ENCODE assay signal across 8 cellular contexts in genomic region chr10:42552188-42553063, GRCh38.
DNase-seq lines count a peak whose midpoint lies in the region; ATAC-seq and TF ChIP-seq lines count a peak whose summit lies in the region.

No MANE protein-coding gene starts in this region.

- peak; percentile 87 to 94 (median 93) for DNase-seq in CD4-positive, alpha-beta T cell
- DNase-seq in HK-2 (ENCODE audit: unreplicated experiment), result peak; percentile 99
- DNase-seq in NCI-H82 treated with DMSO at 0.1 percent for 48 hours (lab: John Stamatoyannopoulos, UW; ENCODE audit: unreplicated experiment), result peak; percentile 89
- peak; percentile 96 for DNase-seq in activated CD4-positive, alpha-beta memory T cell treated with anti-CD3 and anti-CD28 coated beads, Interleukin-2, amount 10 ng/mL, durations not matched to agents 7 days and 5 days
- peak; percentile 96 to 98 (median 98) for DNase-seq in right lobe of liver
- DNase-seq in stimulated activated CD4-positive, alpha-beta T cell treated with anti-CD3 and anti-CD28 coated beads, Interleukin-4, amount 100 ng/mL, for 24 hours, result peak; percentile 96

- peak; percentile 95 for ATAC-seq in CD4-positive, alpha-beta T cell (ENCODE audit: poor library complexity)
- peak; percentile 92 for ATAC-seq in GM19455 (IDR thresholded peaks at IDR 0.05; ENCODE audit: unreplicated experiment)
- peak; percentile 99 for ATAC-seq in right lobe of liver

- no peaks in the 10 kb centered on the region for H3K27me3 ChIP-seq in CD4-positive, alpha-beta T cell (ENCODE audit: control insufficient read depth, insufficient read depth, low read length)
- no peaks in the 10 kb centered on the region for H3K27me3 ChIP-seq in duodenal mucosa (ENCODE audit: control insufficient read depth in 1 of 2, insufficient read depth in 2 of 2, low read length in 2 of 2)
- no peaks in the 10 kb centered on the region for H3K27me3 ChIP-seq in right lobe of liver

- POLR2A ChIA-PET in CD4-positive, alpha-beta T cell (lab: Charles Lee), result interaction anchor here (0.6 to 2.6 kb wide), 2 partner anchors 86 to 932 kb away, joined by 3 to 8 read pairs; no protein-coding TSS in a partner anchor
- POLR2A ChIA-PET in activated CD4-positive, alpha-beta memory T cell treated with anti-CD3 and anti-CD28 coated beads, Interleukin-2, amount 10 ng/mL, durations not matched to agents 7 days and 5 days (lab: Charles Lee), result interaction anchor here (0.8 to 1.5 kb wide), 2 partner anchors 86 to 230 kb away, joined by 3 to 12 read pairs; partner anchors contain the start of genes BMS1 and ZNF33B

- H3K9me3 ChIP-seq in CD4-positive, alpha-beta T cell (ENCODE audit: control insufficient read depth, low read length), result no peaks in the 10 kb centered on the region
- no peaks in the 10 kb centered on the region for H3K9me3 ChIP-seq in duodenal mucosa (ENCODE audit: control insufficient read depth in 1 of 2, low read length in 2 of 2)
- no peaks in the 10 kb centered on the region for H3K9me3 ChIP-seq in right lobe of liver

- H3K4me3 ChIP-seq in duodenal mucosa (ENCODE audit: low read depth in 1 of 2, low read length in 2 of 2), result peak overlapping the region; percentile 96 to 97
- H3K4me3 ChIP-seq in right lobe of liver, result peak overlapping the region; percentile 69 to 81 (median 76)

- peak overlapping the region; percentile 75 for H3K27ac ChIP-seq in CD4-positive, alpha-beta T cell (ENCODE audit: low read depth, low read length)
- H3K27ac ChIP-seq in duodenal mucosa (ENCODE audit: low read depth, low read length), result no peak overlapping the region
- peak overlapping the region in 1 of 3 donors; percentile 48 for H3K27ac ChIP-seq in right lobe of liver

- peak; percentile 69 for TF ChIP-seq POLR2A in right lobe of liver (IDR thresholded peaks at IDR 0.05)

- H3K36me3 Mint-ChIP-seq in CD4-positive, alpha-beta T cell (ENCODE audit: low read depth), result peaks cover 49% of the 10 kb centered on the region
- H3K36me3 Mint-ChIP-seq in activated CD4-positive, alpha-beta memory T cell treated with anti-CD3 and anti-CD28 coated beads, Interleukin-2, amount 10 ng/mL, durations not matched to agents 7 days and 5 days (ENCODE audit: low read depth), result peaks cover 39% of the 10 kb centered on the region

- intact Hi-C loops in CD4-positive, alpha-beta T cell (cut with DNase I, micrococcal nuclease), result loop anchor here (2.0 to 10.0 kb wide), 7 partner anchors 84 to 1095 kb away; partner anchors contain the start of genes CSGALNACT2 (in 2 of the 2), ZNF239 (in 1 of the 2), ZNF32 (in 1 of the 2) and ZNF33B (in 1 of the 2)
- intact Hi-C loops in right lobe of liver (cut with DNase I), result loop anchor here in 1 of 2 donors (10.0 kb wide), 2 partner anchors 232 to 552 kb away; partner anchors contain the start of gene BMS1

- CTCF ChIA-PET in CD4-positive, alpha-beta T cell (lab: Charles Lee), result no interaction called here
- CTCF ChIA-PET in activated CD4-positive, alpha-beta memory T cell treated with anti-CD3 and anti-CD28 coated beads, Interleukin-2, amount 10 ng/mL, durations not matched to agents 7 days and 5 days (lab: Charles Lee), result no interaction called here

- TF ChIP-seq CTCF in CD4-positive, alpha-beta T cell (IDR thresholded peaks at IDR 0.05), result no peak
- no peak for TF ChIP-seq CTCF in right lobe of liver (IDR thresholded peaks at IDR 0.05)

- peaks cover 13% of the 10 kb centered on the region in 2 donors for H3K4me1 ChIP-seq in duodenal mucosa (ENCODE audit: control insufficient read depth in 1 of 2, insufficient read depth in 2 of 2, low read length in 2 of 2)
- peaks cover 0 to 4% (median 0%) of the 10 kb centered on the region in 4 donors for H3K4me1 ChIP-seq in right lobe of liver

- H3K27ac Mint-ChIP-seq in CD4-positive, alpha-beta T cell, result peak overlapping the region; percentile 87
- H3K27ac Mint-ChIP-seq in activated CD4-positive, alpha-beta memory T cell treated with anti-CD3 and anti-CD28 coated beads, Interleukin-2, amount 10 ng/mL, durations not matched to agents 7 days and 5 days, result peak overlapping the region; percentile 90

- whole genome bisulfite sequencing in right lobe of liver (ENCODE audit: insufficient coverage, low coverage, low lambda C conversion rate, missing lambda C conversion rate), result under 1% methylated on average over 48 of the region's 61 CpGs

- H3K36me3 ChIP-seq in duodenal mucosa (ENCODE audit: control insufficient read depth in 1 of 2, insufficient read depth in 2 of 2, low read length in 2 of 2) (peaks cover 0 to 3% of the 10 kb centered on the region in 2 donors), right lobe of liver (no peaks in the 10 kb centered on the region)

- no peaks in the 10 kb centered on the region for H3K27me3 Mint-ChIP-seq in CD4-positive, alpha-beta T cell
- H3K27me3 Mint-ChIP-seq in activated CD4-positive, alpha-beta memory T cell treated with anti-CD3 and anti-CD28 coated beads, Interleukin-2, amount 10 ng/mL, durations not matched to agents 7 days and 5 days, result no peaks in the 10 kb centered on the region

- H3K9me3 Mint-ChIP-seq in CD4-positive, alpha-beta T cell, result peaks cover 2% of the 10 kb centered on the region
- H3K9me3 Mint-ChIP-seq in activated CD4-positive, alpha-beta memory T cell treated with anti-CD3 and anti-CD28 coated beads, Interleukin-2, amount 10 ng/mL, durations not matched to agents 7 days and 5 days, result peaks cover 3% of the 10 kb centered on the region

- H3K4me1 Mint-ChIP-seq in CD4-positive, alpha-beta T cell (ENCODE audit: low read depth), result peaks cover 49% of the 10 kb centered on the region
- H3K4me1 Mint-ChIP-seq in activated CD4-positive, alpha-beta memory T cell treated with anti-CD3 and anti-CD28 coated beads, Interleukin-2, amount 10 ng/mL, durations not matched to agents 7 days and 5 days, result peaks cover 38% of the 10 kb centered on the region

- peak overlapping the region; percentile 94 for H3K4me3 Mint-ChIP-seq in CD4-positive, alpha-beta T cell
- peak overlapping the region; percentile 97 for H3K4me3 Mint-ChIP-seq in activated CD4-positive, alpha-beta memory T cell treated with anti-CD3 and anti-CD28 coated beads, Interleukin-2, amount 10 ng/mL, durations not matched to agents 7 days and 5 days

- H3K9ac ChIP-seq in duodenal mucosa (ENCODE audit: low read depth in 1 of 2, low read length in 2 of 2), result peak overlapping the region; percentile 64 to 90
